8 cellular contexts compared by ENCODE assay signal in the genomic region with DNA sequence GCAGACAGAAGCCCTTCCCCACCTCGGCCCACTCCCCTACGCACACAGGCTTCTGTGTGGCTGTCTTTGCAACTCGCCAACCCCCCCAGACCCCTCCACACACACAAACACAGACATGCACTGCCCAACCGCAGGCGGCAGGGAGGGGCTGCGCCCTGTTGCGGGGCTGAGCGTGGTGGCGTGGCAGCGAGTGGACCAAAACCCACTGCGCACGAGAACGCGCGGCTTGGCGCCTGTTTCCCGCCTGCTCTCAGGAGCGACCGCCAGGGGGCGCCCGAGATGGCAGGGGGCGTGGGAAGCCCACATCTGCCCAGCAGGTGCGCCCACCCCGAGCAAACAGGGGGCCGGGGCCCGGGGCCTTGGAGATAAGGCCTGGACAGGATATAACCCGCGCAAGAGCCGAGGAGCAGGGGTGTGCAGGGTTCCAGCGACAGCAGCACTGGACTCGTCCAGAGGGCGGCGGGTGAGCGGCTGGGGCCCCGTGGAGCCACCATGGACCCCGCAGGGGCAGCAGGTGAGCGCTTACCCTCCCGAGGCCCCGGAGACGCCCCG. TPM values are rescaled to one million over a fixed set of nuclear protein-coding genes. Genes with fewer than 3 reads are reported as not detected.
A peak's percentile ranks its signal among the peaks of the same experiment; 100 is the strongest.
DNase-seq lines count a peak whose midpoint lies in the region; ATAC-seq and TF ChIP-seq lines count a peak whose summit lies in the region.

A gene with protein sequence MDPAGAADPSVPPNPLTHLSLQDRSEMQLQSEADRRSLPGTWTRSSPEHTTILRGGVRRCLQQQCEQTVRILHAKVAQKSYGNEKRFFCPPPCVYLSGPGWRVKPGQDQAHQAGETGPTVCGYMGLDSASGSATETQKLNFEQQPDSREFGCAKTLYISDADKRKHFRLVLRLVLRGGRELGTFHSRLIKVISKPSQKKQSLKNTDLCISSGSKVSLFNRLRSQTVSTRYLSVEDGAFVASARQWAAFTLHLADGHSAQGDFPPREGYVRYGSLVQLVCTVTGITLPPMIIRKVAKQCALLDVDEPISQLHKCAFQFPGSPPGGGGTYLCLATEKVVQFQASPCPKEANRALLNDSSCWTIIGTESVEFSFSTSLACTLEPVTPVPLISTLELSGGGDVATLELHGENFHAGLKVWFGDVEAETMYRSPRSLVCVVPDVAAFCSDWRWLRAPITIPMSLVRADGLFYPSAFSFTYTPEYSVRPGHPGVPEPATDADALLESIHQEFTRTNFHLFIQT (plus strand): TSS at position 410 of the 552 bp plus-strand sequence. CDS start 83 bp downstream, at position 493.

- no peaks in the 10 kb centered on the region for H3K36me3 ChIP-seq in OCI-LY1 (ENCODE audit: insufficient read depth, low read length)
- no peaks in the 10 kb centered on the region for H3K36me3 ChIP-seq in liver (ENCODE audit: control insufficient read depth in 4 of 4, insufficient read depth in 3 of 4, low read depth in 1 of 4, low read length in 3 of 4)
- no peaks in the 10 kb centered on the region for H3K36me3 ChIP-seq in tibial artery

- peaks cover 5% of the 10 kb centered on the region for H3K4me1 Mint-ChIP-seq in CD4-positive, alpha-beta T cell (ENCODE audit: low read depth)
- peaks cover 0 to 6% of the 10 kb centered on the region in 2 donors for H3K4me1 Mint-ChIP-seq in immature natural killer cell

- TF ChIP-seq CTCF in CD4-positive, alpha-beta T cell (IDR thresholded peaks at IDR 0.05), result peak; percentile 69
- TF ChIP-seq CTCF in OCI-LY1 (IDR thresholded peaks at IDR 0.05; ENCODE audit: low read length) (peak; percentile 72), liver (IDR thresholded peaks at IDR 0.05; ENCODE audit: low read depth, low read length, missing input control) (peak; percentile 51), tibial artery (IDR thresholded peaks at IDR 0.05) (peak; percentile 48 to 74)

- H3K27me3 ChIP-seq in CD4-positive, alpha-beta T cell (ENCODE audit: control insufficient read depth, insufficient read depth, low read length), result peaks cover 22% of the 10 kb centered on the region
- H3K27me3 ChIP-seq in OCI-LY1 (ENCODE audit: insufficient read depth, low read length) (no peaks in the 10 kb centered on the region), liver (ENCODE audit: control insufficient read depth in 4 of 4, insufficient read depth in 4 of 4, low read length in 3 of 4) (peaks cover 0 to 5% (median 3%) of the 10 kb centered on the region in 4 donors), tibial artery (peaks cover 0 to 69% of the 10 kb centered on the region in 2 donors)

- H3K79me2 ChIP-seq in OCI-LY1 (ENCODE audit: insufficient read depth, low read length), result no peaks in the 10 kb centered on the region

- intact Hi-C loops in CD4-positive, alpha-beta T cell (cut with DNase I, micrococcal nuclease), result loop anchor here in 1 of 2 experiments (1.0 kb wide), 1 partner anchor 464 kb away; no protein-coding TSS in a partner anchor
- intact Hi-C loops in tibial artery (cut with DNase I; ENCODE audit: low total_unique reads), result no loop called here

- no peak within 1 kb of the TSS for H3K4me2 ChIP-seq in OCI-LY1 (ENCODE audit: low read length)

- no peaks in the 10 kb centered on the region for H3K4me1 ChIP-seq in OCI-LY1 (ENCODE audit: insufficient read depth, low read length, severe bottlenecking)
- peaks cover 0 to 4% (median under 1%) of the 10 kb centered on the region in 4 donors for H3K4me1 ChIP-seq in liver (ENCODE audit: control insufficient read depth in 4 of 4, insufficient read depth in 4 of 4, low read length in 3 of 4)
- peaks cover 0 to 14% (median 6%) of the 10 kb centered on the region in 4 donors for H3K4me1 ChIP-seq in tibial artery

- CTCF ChIA-PET in CD4-positive, alpha-beta T cell (lab: Charles Lee), result interaction anchor here (1.1 kb wide), 1 partner anchor 13 kb away, joined by 3 read pairs; no protein-coding TSS in a partner anchor

- POLR2A ChIA-PET in CD4-positive, alpha-beta T cell (lab: Charles Lee), result no interaction called here

- no peaks in the 10 kb centered on the region for H3K9me2 ChIP-seq in OCI-LY1 (ENCODE audit: low read depth, low read length)

- no peak within 1 kb of the TSS for H2AFZ ChIP-seq in OCI-LY1 (ENCODE audit: low read length)

- peak; percentile 11 to 53 (median 24) for DNase-seq in CD4-positive, alpha-beta T cell
- DNase-seq in activated naive CD4-positive, alpha-beta T cell treated with anti-CD3 and anti-CD28 coated beads, Interleukin-2, amount 50 U/mL, for 72 hours (ENCODE audit: low spot score in 2 of 2), result peak in 1 of 2 donors; percentile 74
- DNase-seq in tibial artery (peak in 1 of 2 donors; percentile 64), NCI-H2196 treated with DMSO at 0.1 percent for 48 hours (lab: John Stamatoyannopoulos, UW; ENCODE audit: unreplicated experiment) (no peak), immature natural killer cell (no peak)

- H3K27ac Mint-ChIP-seq in CD4-positive, alpha-beta T cell, result no peak within 1 kb of the TSS
- H3K27ac Mint-ChIP-seq in activated naive CD4-positive, alpha-beta T cell treated with anti-CD3 and anti-CD28 coated beads, Interleukin-2, amount 50 U/mL, for 72 hours, result no peak within 1 kb of the TSS
- no peak within 1 kb of the TSS for H3K27ac Mint-ChIP-seq in immature natural killer cell

- TF ChIP-seq RAD21 in liver (IDR thresholded peaks at IDR 0.05), result peak in 1 of 2 donors; percentile 52

- peaks cover 80% of the 10 kb centered on the region for H3K27me3 Mint-ChIP-seq in CD4-positive, alpha-beta T cell
- H3K27me3 Mint-ChIP-seq in immature natural killer cell (ENCODE audit: low read depth in 3 of 3), result peaks cover 14 to 17% (median 14%) of the 10 kb centered on the region in 3 donors

- H3K27ac ChIP-seq in CD4-positive, alpha-beta T cell (ENCODE audit: low read depth, low read length), result no peak within 1 kb of the TSS
- H3K27ac ChIP-seq in OCI-LY1 (ENCODE audit: low read depth, low read length, poor library complexity, severe bottlenecking) (no peak within 1 kb of the TSS), liver (ENCODE audit: low read depth in 1 of 2, low read length in 2 of 2) (no peak within 1 kb of the TSS), tibial artery (no peak within 1 kb of the TSS)

- no peak within 1 kb of the TSS for H3K4me3 ChIP-seq in OCI-LY1 (ENCODE audit: low read depth, low read length, poor library complexity, severe bottlenecking)
- H3K4me3 ChIP-seq in liver (ENCODE audit: low read depth in 1 of 3, low read length in 3 of 3), result no peak within 1 kb of the TSS
- no peak within 1 kb of the TSS for H3K4me3 ChIP-seq in tibial artery

- no peak for TF ChIP-seq POLR2A in GM18505 (IDR thresholded peaks at IDR 0.05; ENCODE audit: borderline replicate concordance, extremely low read depth, insufficient read depth, insufficient read length)

- H3K9ac ChIP-seq in OCI-LY1 (ENCODE audit: low read length), result no peak within 1 kb of the TSS
- H3K9ac ChIP-seq in liver (ENCODE audit: low read depth in 1 of 2, low read length in 2 of 2), result no peak within 1 kb of the TSS

- H3F3A ChIP-seq in OCI-LY1 (ENCODE audit: insufficient read depth, low read length), result no peaks in the 10 kb centered on the region

- no peaks in the 10 kb centered on the region for H4K20me1 ChIP-seq in OCI-LY1 (ENCODE audit: insufficient read depth, low read length)

- 20% methylated on average over 41 of the region's 41 CpGs for WGBS in liver

- no peak within 1 kb of the TSS for H3K4me3 Mint-ChIP-seq in CD4-positive, alpha-beta T cell
- H3K4me3 Mint-ChIP-seq in immature natural killer cell, result no peak within 1 kb of the TSS

- no peaks in the 10 kb centered on the region for H3K9me3 Mint-ChIP-seq in CD4-positive, alpha-beta T cell
- no peaks in the 10 kb centered on the region for H3K9me3 Mint-ChIP-seq in activated naive CD4-positive, alpha-beta T cell treated with anti-CD3 and anti-CD28 coated beads, Interleukin-2, amount 50 U/mL, for 72 hours
- no peaks in the 10 kb centered on the region for H3K9me3 Mint-ChIP-seq in immature natural killer cell

- no peaks in the 10 kb centered on the region for H3K9me3 ChIP-seq in CD4-positive, alpha-beta T cell (ENCODE audit: control insufficient read depth, low read length)
- H3K9me3 ChIP-seq in OCI-LY1 (ENCODE audit: low read length) (no peaks in the 10 kb centered on the region), liver (ENCODE audit: control insufficient read depth in 4 of 4, low read length in 3 of 4) (no peaks in the 10 kb centered on the region), tibial artery (no peaks in the 10 kb centered on the region)

- ATAC-seq in CD4-positive, alpha-beta T cell (ENCODE audit: poor library complexity), result no peak
- peak; percentile 26 to 39 for ATAC-seq in activated naive CD4-positive, alpha-beta T cell treated with anti-CD3 and anti-CD28 coated beads, Interleukin-2, amount 50 U/mL, for 72 hours
- no peak for ATAC-seq in GM18505 (IDR thresholded peaks at IDR 0.05; ENCODE audit: unreplicated experiment)

- H3K36me3 Mint-ChIP-seq in CD4-positive, alpha-beta T cell (ENCODE audit: low read depth), result no peaks in the 10 kb centered on the region
- H3K36me3 Mint-ChIP-seq in activated naive CD4-positive, alpha-beta T cell treated with anti-CD3 and anti-CD28 coated beads, Interleukin-2, amount 50 U/mL, for 72 hours, result peaks cover 5 to 8% of the 10 kb centered on the region in 2 donors
- H3K36me3 Mint-ChIP-seq in immature natural killer cell, result no peaks in the 10 kb centered on the region

TF ChIP-seq in liver, 16 proteins besides CTCF, POLR2A, EP300 and RAD21:
- TF ChIP-seq, protein P1, sequence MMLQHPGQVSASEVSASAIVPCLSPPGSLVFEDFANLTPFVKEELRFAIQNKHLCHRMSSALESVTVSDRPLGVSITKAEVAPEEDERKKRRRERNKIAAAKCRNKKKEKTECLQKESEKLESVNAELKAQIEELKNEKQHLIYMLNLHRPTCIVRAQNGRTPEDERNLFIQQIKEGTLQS (IDR thresholded peaks at IDR 0.05), result no peak
- no peak for TF ChIP-seq GABPA (IDR thresholded peaks at IDR 0.05 in 1 of 2, conservative IDR thresholded peaks at IDR 0.05 in 1 of 2)

RNA-seq across cellular contexts. Expression of the gene that starts here (rescaled TPM):
- not detected for total RNA-seq in CD4-positive, alpha-beta T cell
- total RNA-seq in activated naive CD4-positive, alpha-beta T cell treated with anti-CD3 and anti-CD28 coated beads, Interleukin-2, amount 50 U/mL, for 72 hours, result not detected
- not detected for total RNA-seq in liver
- polyA plus RNA-seq in liver (not detected), immature natural killer cell (not detected)

Comparison
In these comparisons a context has a peak if more than half of its experiments do, and no peak if none do; other contexts are left out.
1. Peak in DNase-seq in CD4-positive, alpha-beta T cell; RNA of the gene not detected or under 1 TPM.
2. Peak in ATAC-seq in activated naive CD4-positive, alpha-beta T cell treated with anti-CD3 and anti-CD28 coated beads, Interleukin-2, amount 50 U/mL, for 72 hours; RNA of the gene not detected or under 1 TPM.